Comparison of ENCODE assay signal across 8 cellular contexts in genomic region chr7:23597908-23598224, GRCh38. TPM values are rescaled to one million over a fixed set of nuclear protein-coding genes. Genes with fewer than 3 reads are reported as not detected.
DNase-seq lines count a peak whose midpoint lies in the region; ATAC-seq and TF ChIP-seq lines count a peak whose summit lies in the region.

No MANE protein-coding gene starts in this region.

- H3K36me3 Mint-ChIP-seq in activated naive CD4-positive, alpha-beta T cell treated with anti-CD3 and anti-CD28 coated beads, Interleukin-2, amount 50 U/mL, for 24 hours = peaks cover 1% of the 10 kb centered on the region
- H3K36me3 Mint-ChIP-seq in naive thymus-derived CD4-positive, alpha-beta T cell = peaks cover 0 to 9% (median 0%) of the 10 kb centered on the region in 5 donors

- no peaks in the 10 kb centered on the region for H3K9me3 Mint-ChIP-seq in activated naive CD4-positive, alpha-beta T cell treated with anti-CD3 and anti-CD28 coated beads, Interleukin-2, amount 50 U/mL, for 24 hours
- H3K9me3 Mint-ChIP-seq in naive thymus-derived CD4-positive, alpha-beta T cell = peaks cover 0 to 2% (median 0%) of the 10 kb centered on the region in 11 donors

- peak overlapping the region; percentile 89 for H3K27ac Mint-ChIP-seq in activated naive CD4-positive, alpha-beta T cell treated with anti-CD3 and anti-CD28 coated beads, Interleukin-2, amount 50 U/mL, for 24 hours
- peak overlapping the region; percentile 59 to 86 (median 80) for H3K27ac Mint-ChIP-seq in naive thymus-derived CD4-positive, alpha-beta T cell

- no peaks in the 10 kb centered on the region for H3K9me3 ChIP-seq in duodenal mucosa (ENCODE audit: control insufficient read depth in 1 of 2, low read length in 2 of 2)
- H3K9me3 ChIP-seq in naive thymus-derived CD4-positive, alpha-beta T cell (ENCODE audit: control insufficient read depth in 2 of 3, low read length in 3 of 3) = no peaks in the 10 kb centered on the region

- POLR2A ChIA-PET in naive thymus-derived CD4-positive, alpha-beta T cell (lab: Charles Lee) = interaction anchor here (0.5 to 1.8 kb wide), 6 partner anchors 11 to 1431 kb away, joined by 3 to 5 read pairs (median 3); partner anchors contain the start of gene FAM221A

- H3K27me3 ChIP-seq in duodenal mucosa (ENCODE audit: control insufficient read depth in 1 of 2, insufficient read depth in 2 of 2, low read length in 2 of 2) = no peaks in the 10 kb centered on the region
- H3K27me3 ChIP-seq in naive thymus-derived CD4-positive, alpha-beta T cell (ENCODE audit: control insufficient read depth in 2 of 2, insufficient read depth in 2 of 2, low read length in 2 of 2) = no peaks in the 10 kb centered on the region

- H3K27me3 Mint-ChIP-seq in activated naive CD4-positive, alpha-beta T cell treated with anti-CD3 and anti-CD28 coated beads, Interleukin-2, amount 50 U/mL, for 24 hours = no peaks in the 10 kb centered on the region
- H3K27me3 Mint-ChIP-seq in naive thymus-derived CD4-positive, alpha-beta T cell = peaks cover 0 to 7% (median 4%) of the 10 kb centered on the region in 5 donors

- peak overlapping the region; percentile 85 to 87 for H3K9ac ChIP-seq in duodenal mucosa (ENCODE audit: low read depth in 1 of 2, low read length in 2 of 2)

- DNase-seq in activated naive CD4-positive, alpha-beta T cell (lab: John Stamatoyannopoulos, UW) = no peak
- DNase-seq in NB4 (ENCODE audit: low read depth) (no peak), HCEC 1CT (no peak)
- peak in 3 of 9 donors; percentile 4 to 37 (median 29) for DNase-seq in naive thymus-derived CD4-positive, alpha-beta T cell

- TF ChIP-seq CTCF in NB4 (IDR thresholded peaks at IDR 0.05; ENCODE audit: low read depth, low read length) = no peak

- peak overlapping the region; percentile 93 for H3K4me3 Mint-ChIP-seq in activated naive CD4-positive, alpha-beta T cell treated with anti-CD3 and anti-CD28 coated beads, Interleukin-2, amount 50 U/mL, for 24 hours
- peak overlapping the region; percentile 86 to 98 (median 94) for H3K4me3 Mint-ChIP-seq in naive thymus-derived CD4-positive, alpha-beta T cell

- H3K36me3 ChIP-seq in duodenal mucosa (ENCODE audit: control insufficient read depth in 1 of 2, insufficient read depth in 2 of 2, low read length in 2 of 2) = no peaks in the 10 kb centered on the region
- H3K36me3 ChIP-seq in naive thymus-derived CD4-positive, alpha-beta T cell (ENCODE audit: control insufficient read depth in 2 of 3, insufficient read depth in 3 of 3, low read length in 3 of 3) = peaks cover 0 to 4% (median 0%) of the 10 kb centered on the region in 3 experiments

- peaks cover 11 to 22% of the 10 kb centered on the region in 2 donors for H3K4me1 ChIP-seq in duodenal mucosa (ENCODE audit: control insufficient read depth in 1 of 2, insufficient read depth in 2 of 2, low read length in 2 of 2)
- H3K4me1 ChIP-seq in naive thymus-derived CD4-positive, alpha-beta T cell (ENCODE audit: control insufficient read depth in 2 of 2, insufficient read depth in 2 of 2, low read length in 2 of 2) = peaks cover 9 to 13% of the 10 kb centered on the region in 2 donors

- peaks cover 48% of the 10 kb centered on the region for H3K4me1 Mint-ChIP-seq in activated naive CD4-positive, alpha-beta T cell treated with anti-CD3 and anti-CD28 coated beads, Interleukin-2, amount 50 U/mL, for 24 hours
- H3K4me1 Mint-ChIP-seq in naive thymus-derived CD4-positive, alpha-beta T cell = peaks cover 37 to 57% (median 42%) of the 10 kb centered on the region in 7 donors

- ATAC-seq in naive thymus-derived CD4-positive, alpha-beta T cell = no peak
- ATAC-seq in HG02840 (IDR thresholded peaks at IDR 0.05; ENCODE audit: low FRiP score, unreplicated experiment) (no peak), GM19324 (IDR thresholded peaks at IDR 0.05; ENCODE audit: low FRiP score, unreplicated experiment) (no peak)

- CTCF ChIA-PET in naive thymus-derived CD4-positive, alpha-beta T cell (lab: Charles Lee) = interaction anchor here (0.7 to 1.6 kb wide), 7 partner anchors 9 to 116 kb away, joined by 3 to 4 read pairs (median 3); no protein-coding TSS in a partner anchor

- H3K4me3 ChIP-seq in NB4 (ENCODE audit: low read depth, low read length) (peak overlapping the region; percentile 71), duodenal mucosa (ENCODE audit: low read depth in 1 of 2, low read length in 2 of 2) (peak overlapping the region; percentile 83 to 90)
- peak overlapping the region; percentile 93 for H3K4me3 ChIP-seq in naive thymus-derived CD4-positive, alpha-beta T cell (ENCODE audit: low read length)

- intact Hi-C loops in naive thymus-derived CD4-positive, alpha-beta T cell (cut with micrococcal nuclease) = loop anchor here (1.0 to 10.0 kb wide), 23 partner anchors 9 to 1663 kb away; partner anchors contain the start of genes CYCS (in 2 of the 2), FAM221A (in 2 of the 2), KLHL7 (in 2 of the 2) and PALS2 (in 2 of the 2)

- TF ChIP-seq POLR2A in NB4 (IDR thresholded peaks at IDR 0.05; ENCODE audit: extremely low read depth, insufficient read length) = no peak

- peak overlapping the region; percentile 92 for H3K27ac ChIP-seq in duodenal mucosa (ENCODE audit: low read depth, low read length)
- peak overlapping the region; percentile 74 for H3K27ac ChIP-seq in naive thymus-derived CD4-positive, alpha-beta T cell (ENCODE audit: low read depth, low read length)

RNA-seq across cellular contexts. Expression of gene CCDC126, which starts 0.7 kb away (rescaled TPM):
- 10 to 100 TPM in 3 of 5 experiments, 1 to 10 TPM in 2; 7.0 to 24.7 (median 17.1) TPM for total RNA-seq in naive thymus-derived CD4-positive, alpha-beta T cell
- 10 to 100 TPM; 12.3 to 16.8 TPM for polyA plus RNA-seq in naive thymus-derived CD4-positive, alpha-beta T cell
